ENCODE assay signal across 8 cellular contexts in genomic region chr20:362271-363254, GRCh38. TPM values are rescaled to one million over a fixed set of nuclear protein-coding genes. Genes with fewer than 3 reads are reported as not detected.
DNase-seq lines count a peak whose midpoint lies in the region; FAIRE-seq and TF ChIP-seq lines count a peak whose summit lies in the region.

No MANE protein-coding gene starts in this region.

- H3K27ac ChIP-seq in PC-9 = peak overlapping the region; percentile 96

- CTCF ChIA-PET in PC-9 (lab: Charles Lee) = interaction anchor here (0.6 to 1.6 kb wide), 16 partner anchors 8 to 1024 kb away, joined by 3 to 18 read pairs (median 4); partner anchors contain the start of genes NRSN2, SLC52A3 and TRIB3

- TSS peak; percentile 45 for BruUV-seq in PC-9 (replicated peaks; lab: Mats Ljungman, UMichigan)

- no peaks in the 10 kb centered on the region for H3K36me3 ChIP-seq in PC-9 (ENCODE audit: low read depth)

- no peaks in the 10 kb centered on the region for H3K36me3 Mint-ChIP-seq in progenitor cell of endocrine pancreas (ENCODE audit: insufficient read depth)

- H4K20me1 ChIP-seq in PC-9 (ENCODE audit: insufficient read depth) = no peaks in the 10 kb centered on the region

- H3K9me3 ChIP-seq in PC-9 (ENCODE audit: insufficient read depth, low read depth) = no peaks in the 10 kb centered on the region

- intact Hi-C loops in PC-9 (cut with micrococcal nuclease; ENCODE audit: unreplicated experiment) = loop anchor here (1.0 kb wide), 3 partner anchors 18 to 69 kb away; partner anchors contain the start of gene TRIB3

- peaks cover 52% of the 10 kb centered on the region for H3F3A ChIP-seq in PC-9 (ENCODE audit: insufficient read depth, low read depth)

- peaks cover 10% of the 10 kb centered on the region; the same call in 1 of the 2 replicates for H3K79me2 ChIP-seq in PC-9 (ENCODE audit: low read depth)

- H3K4me3 Mint-ChIP-seq in progenitor cell of endocrine pancreas (ENCODE audit: low read depth) = no peak overlapping the region

- H3K27me3 ChIP-seq in PC-9 (ENCODE audit: insufficient read depth, low read depth) = no peaks in the 10 kb centered on the region

- H3K4me3 ChIP-seq in PC-9 = peak overlapping the region; percentile 32; the same call in 1 of the 2 replicates

- peaks cover 65% of the 10 kb centered on the region for H3K4me1 ChIP-seq in PC-9 (replicated peaks; ENCODE audit: insufficient read depth)

- DNase-seq in D721Med (ENCODE audit: insufficient read length, low spot score) = no peak
- peak; percentile 88 for DNase-seq in HT1080 (ENCODE audit: low read depth)
- DNase-seq in PC-9 = peak; percentile 91 to 97
- DNase-seq in anterior cingulate cortex (lab: John Stamatoyannopoulos, UW) = peak in 46 of 58 donors; percentile 11 to 78 (median 44)
- DNase-seq in iPS-NIHi11 (ENCODE audit: low spot score) = peak; percentile 54
- peak; percentile 11 to 35 for DNase-seq in stimulated activated CD8-positive, alpha-beta memory T cell treated with anti-CD3 and anti-CD28 coated beads, Interleukin-2, amount 100 ng/mL, for 48 hours (ENCODE audit: low read depth in 2 of 2)
- DNase-seq in cortex of kidney (lab: John Stamatoyannopoulos, UW) = no peak
- DNase-seq in progenitor cell of endocrine pancreas (ENCODE audit: low spot score, unreplicated experiment) = no peak

- peak; percentile 33 for TF ChIP-seq CTCF in D721Med (IDR thresholded peaks at IDR 0.05; ENCODE audit: insufficient read depth, missing control alignments)
- peak; percentile 85 for TF ChIP-seq CTCF in PC-9 (conservative IDR thresholded peaks at IDR 0.05)
- no peak for TF ChIP-seq CTCF in progenitor cell of endocrine pancreas (IDR thresholded peaks at IDR 0.05; ENCODE audit: unreplicated experiment)

- no peak overlapping the region for H3K27ac Mint-ChIP-seq in progenitor cell of endocrine pancreas

- no peaks in the 10 kb centered on the region for H3K9me2 ChIP-seq in PC-9 (ENCODE audit: insufficient read depth)

- POLR2A ChIA-PET in PC-9 (lab: Charles Lee; ENCODE audit: unreplicated experiment) = interaction anchor here (0.6 to 1.1 kb wide), 6 partner anchors 16 to 741 kb away, joined by 3 to 15 read pairs (median 8); partner anchors contain the start of gene TRIB3

- no peaks in the 10 kb centered on the region for H3K9me3 Mint-ChIP-seq in progenitor cell of endocrine pancreas (ENCODE audit: low read depth)

- peaks cover 5% of the 10 kb centered on the region for H3K27me3 Mint-ChIP-seq in progenitor cell of endocrine pancreas

- FAIRE-seq in D721Med (lab: Jason Lieb, UNC) = no peak

- H3K4me2 ChIP-seq in PC-9 = peak overlapping the region; percentile 75

- 0 out of 2 replicates have a peak overlapping the region, but pooled peaks have one; percentile 37 for H2AFZ ChIP-seq in PC-9

- peaks cover 27% of the 10 kb centered on the region for H3K4me1 Mint-ChIP-seq in progenitor cell of endocrine pancreas (ENCODE audit: low read depth)

RNA-seq across cellular contexts. Expression of gene NRSN2, which starts 15.7 kb away (rescaled TPM):
- 18.8 and 21.7 TPM in 2 replicates for total RNA-seq in HT1080 (2014; rRNA removed; shearing (Covaris generic))
- polyA plus RNA-seq in HT1080 (2015; cell fraction: cytosol; rRNA removed) = 16.3 and 29.9 TPM in 2 replicates
- 9.4 and 9.9 TPM in 2 replicates for polyA plus RNA-seq in HT1080 (2015; cell fraction: nucleus; rRNA removed)
- total RNA-seq in PC-9 (2021) (15.0 and 16.5 TPM in 2 replicates), progenitor cell of endocrine pancreas (28.9 and 33.0 TPM in 2 replicates)

RNA-seq across cellular contexts. Expression of gene TRIB3, which starts 18.0 kb away (rescaled TPM):
- total RNA-seq in HT1080 (2014; rRNA removed; shearing (Covaris generic)) = 91.3 and 92.5 TPM in 2 replicates
- 130 and 145 TPM in 2 replicates for polyA plus RNA-seq in HT1080 (2015; cell fraction: cytosol; rRNA removed)
- 77.7 and 85.7 TPM in 2 replicates for polyA plus RNA-seq in HT1080 (2015; cell fraction: nucleus; rRNA removed)
- total RNA-seq in PC-9 (2021) (81.0 and 82.0 TPM in 2 replicates), progenitor cell of endocrine pancreas (5.2 and 7.8 TPM in 2 replicates)

RNA-seq across cellular contexts. Expression of gene SOX12, which starts 37.2 kb away (rescaled TPM):
- total RNA-seq in HT1080 (2014; rRNA removed; shearing (Covaris generic)) = 8.7 and 13.2 TPM in 2 replicates
- polyA plus RNA-seq in HT1080 (2015; cell fraction: cytosol; rRNA removed) = 20.2 and 21.4 TPM in 2 replicates
- polyA plus RNA-seq in HT1080 (2015; cell fraction: nucleus; rRNA removed) = 19.2 and 20.0 TPM in 2 replicates
- total RNA-seq in PC-9 (2021) (49.5 and 57.1 TPM in 2 replicates), progenitor cell of endocrine pancreas (54.8 and 59.0 TPM in 2 replicates)

RNA-seq across cellular contexts. Expression of gene RBCK1, which starts 45.5 kb away (rescaled TPM):
- total RNA-seq in HT1080 (2014; rRNA removed; shearing (Covaris generic)) = 105 and 122 TPM in 2 replicates
- 132 and 136 TPM in 2 replicates for polyA plus RNA-seq in HT1080 (2015; cell fraction: cytosol; rRNA removed)
- polyA plus RNA-seq in HT1080 (2015; cell fraction: nucleus; rRNA removed) = 149 and 182 TPM in 2 replicates
- total RNA-seq in PC-9 (2021) = 176 and 212 TPM in 2 replicates
- 92.7 and 108 TPM in 2 replicates for total RNA-seq in progenitor cell of endocrine pancreas

Comparison
In these comparisons a context has a peak if more than half of its experiments do, and no peak if none do; other contexts are left out.
1. DNase-seq: peak in HT1080 (single experiment), PC-9 (2 of 2), anterior cingulate cortex (46 of 58), iPS-NIHi11 (single experiment) and stimulated activated CD8-positive, alpha-beta memory T cell treated with anti-CD3 and anti-CD28 coated beads, Interleukin-2, amount 100 ng/mL, for 48 hours (2 of 2); none in D721Med (single experiment), cortex of kidney (single experiment) and progenitor cell of endocrine pancreas (single experiment).